Comparison of ENCODE assay signal across 13 cellular contexts in the genomic region with DNA sequence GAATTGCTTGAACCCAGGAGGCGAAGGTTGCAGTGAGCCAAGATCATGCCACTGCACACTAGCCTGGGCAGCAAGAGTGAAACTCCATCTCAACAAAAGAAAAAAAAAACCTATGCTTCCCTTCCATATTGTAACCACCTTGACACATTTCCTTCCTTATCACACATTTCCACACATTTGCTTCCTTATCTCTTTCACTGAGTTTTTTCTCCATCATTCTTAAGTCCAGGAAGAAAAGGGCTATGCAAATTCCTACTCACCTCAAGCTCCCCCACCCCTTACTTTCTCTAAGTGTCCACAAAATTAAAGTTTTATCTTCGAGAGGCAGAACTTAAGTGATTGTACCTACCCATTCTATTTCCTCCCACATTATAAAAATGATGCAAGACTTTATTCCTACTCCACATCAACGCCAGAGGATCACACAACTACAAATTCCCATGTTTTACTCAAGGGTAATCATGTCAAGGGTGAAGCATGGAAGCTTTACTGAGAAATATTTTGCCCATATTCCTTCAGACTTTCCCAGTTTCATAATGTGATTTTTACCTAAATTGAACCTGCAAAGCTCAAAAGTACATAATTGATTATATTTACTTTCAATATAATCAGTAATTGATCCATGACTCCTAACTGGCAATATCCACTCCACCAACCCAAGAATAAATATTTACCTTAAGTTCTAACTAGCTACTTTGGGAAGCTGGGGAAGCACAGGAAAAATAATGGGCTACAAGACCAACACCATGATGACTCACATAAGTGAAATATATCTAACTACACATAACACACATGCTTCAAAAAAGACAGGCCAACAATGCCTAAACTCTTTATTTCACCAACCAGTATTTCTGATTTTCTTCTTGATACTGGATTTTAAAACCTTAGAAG.
"Had no signal": no experiment of that assay in that cellular context is flagged by ENCODE, and none has a peak within 500 bp of the region (broad histone marks: within the 10 kb centered on the region; RNA-seq: fewer than 3 reads in every experiment).

No MANE protein-coding gene starts in this region.

- H3K4me1 Mint-ChIP-seq: nephron progenitor cell had no signal

- H3K27ac ChIP-seq: coronary artery, gastrocnemius medialis, heart right ventricle, sigmoid colon, thoracic aorta had no signal

- ATAC-seq: gastrocnemius medialis; heart right ventricle; left lobe of liver; stimulated activated naive CD8-positive, alpha-beta T cell treated with anti-CD3 and anti-CD28 coated beads, Interleukin-15, Interleukin-2, amounts not matched to agents 100 U/mL and 50 U/mL, for 24 hours had no signal

- H3K9me3 Mint-ChIP-seq: activated CD4-positive, alpha-beta memory T cell treated with anti-CD3 and anti-CD28 coated beads, Interleukin-2, amount 10 ng/mL, durations not matched to agents 7 days and 5 days; nephron progenitor cell had no signal

- H3K4me3 Mint-ChIP-seq: activated CD4-positive, alpha-beta memory T cell treated with anti-CD3 and anti-CD28 coated beads, Interleukin-2, amount 10 ng/mL, durations not matched to agents 7 days and 5 days; nephron progenitor cell had no signal

- H3K4me1 ChIP-seq: gastrocnemius medialis, heart right ventricle, sigmoid colon had no signal

- H3K9me3 ChIP-seq: gastrocnemius medialis, heart right ventricle, sigmoid colon, thoracic aorta had no signal

- H3K27ac Mint-ChIP-seq: activated CD4-positive, alpha-beta memory T cell treated with anti-CD3 and anti-CD28 coated beads, Interleukin-2, amount 10 ng/mL, durations not matched to agents 7 days and 5 days; nephron progenitor cell had no signal

- DNase-seq: activated CD4-positive, alpha-beta memory T cell treated with anti-CD3 and anti-CD28 coated beads, Interleukin-2, amount 10 ng/mL, durations not matched to agents 7 days and 5 days; activated CD8-positive, alpha-beta memory T cell treated with anti-CD3 and anti-CD28 coated beads, Interleukin-2, amount 50 U/mL, for 48 hours; effector CD4-positive, alpha-beta T cell; gastrocnemius medialis; heart right ventricle; mammary epithelial cell; nephron progenitor cell; sigmoid colon; stimulated activated CD4-positive, alpha-beta T cell treated with anti-CD3 and anti-CD28 coated beads, Interleukin-2, amount 100 ng/mL, for 24 hours; stimulated activated naive CD8-positive, alpha-beta T cell treated with anti-CD3 and anti-CD28 coated beads, Interleukin-15, Interleukin-2, amounts not matched to agents 100 U/mL and 50 U/mL, for 24 hours had no signal

- H3K4me3 ChIP-seq: coronary artery, gastrocnemius medialis, heart right ventricle, sigmoid colon, thoracic aorta had no signal

- H3K27me3 Mint-ChIP-seq: activated CD4-positive, alpha-beta memory T cell treated with anti-CD3 and anti-CD28 coated beads, Interleukin-2, amount 10 ng/mL, durations not matched to agents 7 days and 5 days had no signal

- H3K27me3 ChIP-seq: gastrocnemius medialis, heart right ventricle, sigmoid colon had no signal
